Comparison of ENCODE assay signal across 36 cellular contexts in genomic region chrX:155213731-155214130, GRCh38. TPM values are rescaled to one million over a fixed set of nuclear protein-coding genes. Genes with fewer than 3 reads are reported as not detected.
"Had no signal": no experiment of that assay in that cellular context is flagged by ENCODE, and none has a peak within 500 bp of the region (broad histone marks: within the 10 kb centered on the region; RNA-seq: fewer than 3 reads in every experiment).

No MANE protein-coding gene starts in this region.

- H3K36me3 ChIP-seq: MG63 had no signal

- H3K4me3 ChIP-seq: MG63 had no signal

- H3K27me3 ChIP-seq: MG63 had no signal

- DNase-seq: Karpas-422, Kasumi-1, MG63, MM.1S, MV-4-11, NCI-H1048, NCI-H1092, NCI-H1092 treated with DMSO at 0.1 percent for 48 hours, NCI-H1105, NCI-H1105 treated with DMSO at 0.1 percent for 48 hours, NCI-H1417, NCI-H1417 treated with DMSO at 0.1 percent for 48 hours, NCI-H1436, NCI-H1436 treated with DMSO at 0.1 percent for 48 hours, NCI-H146, NCI-H1694, NCI-H1694 treated with DMSO at 0.1 percent for 48 hours, NCI-H187, NCI-H187 treated with DMSO at 0.1 percent for 48 hours, NCI-H1930, NCI-H2029, NCI-H2029 treated with DMSO at 0.1 percent for 48 hours, NCI-H2081, NCI-H2081 treated with DMSO at 0.1 percent for 48 hours, NCI-H2107, NCI-H2171, NCI-H2171 treated with DMSO at 0.1 percent for 48 hours, NCI-H2227 treated with DMSO at 0.1 percent for 48 hours, NCI-H226, NCI-H345, NCI-H446, NCI-H446 treated with DMSO at 0.1 percent for 48 hours, NCI-H510A, NCI-H510A treated with DMSO at 0.1 percent for 48 hours, NCI-H524 had no signal

- H3K9me3 ChIP-seq: MG63 had no signal

RNA-seq across cellular contexts. Expression of gene RAB39B, which starts 50.6 kb away (rescaled TPM):
- total RNA-seq: M059J had no signal
